9 cellular contexts compared by ENCODE assay signal in genomic region chr1:43704838-43705237, GRCh38. TPM values are rescaled to one million over a fixed set of nuclear protein-coding genes. Genes with fewer than 3 reads are reported as not detected.
DNase-seq lines count a peak whose midpoint lies in the region; TF ChIP-seq lines count a peak whose summit lies in the region.
"Had no signal": no experiment of that assay in that cellular context is flagged by ENCODE, and none has a peak within 500 bp of the region (broad histone marks: within the 10 kb centered on the region; RNA-seq: fewer than 3 reads in every experiment).

No MANE protein-coding gene starts in this region.

- no peaks in the 10 kb centered on the region for H3K9me3 ChIP-seq in osteoblast (ENCODE audit: low read depth, low read length)

- peak; percentile 59 for DNase-seq in activated CD4-positive, alpha-beta T cell treated with anti-CD3 and anti-CD28 coated beads, Interleukin-2, amount 10 ng/mL, durations not matched to agents 24 days and 14 days
- no peak for DNase-seq in activated CD4-positive, alpha-beta T cell treated with anti-CD3 and anti-CD28 coated beads, Interleukin-2, amount 50 U/mL, for 1 hour
- peak; percentile 43 for DNase-seq in astrocyte of the spinal cord (ENCODE audit: low read depth, low spot score)
- DNase-seq in osteoblast (ENCODE audit: insufficient read length, low spot score, missing footprints), result no peak
- DNase-seq in kidney tubule cell (ENCODE audit: low spot score), result no peak
- DNase-seq in NCI-H2171 treated with DMSO at 0.1 percent for 48 hours (lab: John Stamatoyannopoulos, UW), result no peak
- DNase-seq in activated gamma-delta T cell (lab: John Stamatoyannopoulos, UW), result no peak

- TF ChIP-seq CTCF in KMS-11 (conservative IDR thresholded peaks at IDR 0.05; ENCODE audit: low read depth, low read length), result peak; percentile 36; the same call in 1 of the 2 replicates
- peak; percentile 25 for TF ChIP-seq CTCF in astrocyte of the spinal cord (IDR thresholded peaks at IDR 0.05; ENCODE audit: low read depth, low read length)
- TF ChIP-seq CTCF in osteoblast (IDR thresholded peaks at IDR 0.05; ENCODE audit: extremely low read depth, low read depth, low read length), result peak; percentile 53

- H4K20me1 ChIP-seq in KMS-11 (ENCODE audit: insufficient read depth) (no peaks in the 10 kb centered on the region), osteoblast (ENCODE audit: insufficient read depth, low read length) (peaks cover 8% of the 10 kb centered on the region)

- H3K79me2 ChIP-seq in KMS-11 (ENCODE audit: insufficient read depth, low read depth) (peaks cover 26% of the 10 kb centered on the region), osteoblast (ENCODE audit: insufficient read depth, low read length) (peaks cover 27% of the 10 kb centered on the region)

- H3K27me3 ChIP-seq in KMS-11 (ENCODE audit: insufficient read depth, low read depth), result no peaks in the 10 kb centered on the region
- H3K27me3 ChIP-seq in osteoblast (ENCODE audit: insufficient read depth, low read length), result no peaks in the 10 kb centered on the region

- no peak overlapping the region for H3K9ac ChIP-seq in KMS-11

- in situ Hi-C loops in astrocyte of the spinal cord (cut with HindIII; ENCODE audit: low sequenced_read_pairs), result no loop called here

- H3K9me3 Mint-ChIP-seq in activated CD4-positive, alpha-beta T cell treated with anti-CD3 and anti-CD28 coated beads, Interleukin-2, amount 10 ng/mL, durations not matched to agents 24 days and 14 days, result no peaks in the 10 kb centered on the region
- H3K9me3 Mint-ChIP-seq: stimulated activated effector memory CD8-positive, alpha-beta T cell treated with anti-CD3 and anti-CD28 coated beads, Interleukin-12 subunit alpha, Interleukin-12 subunit beta, amount 100 ng/mL, for 72 hours had no signal

- H3K27ac Mint-ChIP-seq in activated CD4-positive, alpha-beta T cell treated with anti-CD3 and anti-CD28 coated beads, Interleukin-2, amount 10 ng/mL, durations not matched to agents 24 days and 14 days, result peak overlapping the region; percentile 42
- H3K27ac Mint-ChIP-seq: stimulated activated effector memory CD8-positive, alpha-beta T cell treated with anti-CD3 and anti-CD28 coated beads, Interleukin-12 subunit alpha, Interleukin-12 subunit beta, amount 100 ng/mL, for 72 hours had no signal

- no peak overlapping the region for H2AFZ ChIP-seq in KMS-11 (ENCODE audit: low read depth)
- no peak overlapping the region for H2AFZ ChIP-seq in osteoblast (ENCODE audit: low read length)

- H3K27ac ChIP-seq in KMS-11, result no peak overlapping the region
- H3K27ac ChIP-seq in osteoblast (ENCODE audit: low read depth, low read length), result no peak overlapping the region

- H3K4me1 Mint-ChIP-seq in activated CD4-positive, alpha-beta T cell treated with anti-CD3 and anti-CD28 coated beads, Interleukin-2, amount 10 ng/mL, durations not matched to agents 24 days and 14 days, result peaks cover 23% of the 10 kb centered on the region

- no peak overlapping the region for H3K4me3 ChIP-seq in KMS-11 (IDR thresholded peaks at IDR 0.05; ENCODE audit: insufficient read depth, low read depth, low read length)
- no peak overlapping the region for H3K4me3 ChIP-seq in astrocyte of the spinal cord (ENCODE audit: low read depth, low read length)
- no peak overlapping the region for H3K4me3 ChIP-seq in osteoblast (ENCODE audit: insufficient read depth, low read length)

- H3K4me1 ChIP-seq in KMS-11 (ENCODE audit: low read depth, poor library complexity, severe bottlenecking), result peaks cover 20% of the 10 kb centered on the region
- H3K4me1 ChIP-seq in osteoblast (ENCODE audit: insufficient read depth, low read length), result peaks cover 29% of the 10 kb centered on the region

- peaks cover 35% of the 10 kb centered on the region for H3K36me3 Mint-ChIP-seq in activated CD4-positive, alpha-beta T cell treated with anti-CD3 and anti-CD28 coated beads, Interleukin-2, amount 10 ng/mL, durations not matched to agents 24 days and 14 days (ENCODE audit: low read depth)

- H3K36me3 ChIP-seq in KMS-11 (ENCODE audit: insufficient read depth) (no peaks in the 10 kb centered on the region), osteoblast (ENCODE audit: insufficient read depth, low read length) (peaks cover 52% of the 10 kb centered on the region)

- H3K4me2 ChIP-seq in KMS-11 (no peak overlapping the region), osteoblast (ENCODE audit: insufficient read depth, low read length) (no peak overlapping the region)

- intact Hi-C loops in activated CD4-positive, alpha-beta T cell treated with anti-CD3 and anti-CD28 coated beads, Interleukin-2, amount 10 ng/mL, durations not matched to agents 24 days and 14 days (cut with micrococcal nuclease), result loop anchor here (5.0 kb wide), 1 partner anchor 227 kb away; the partner anchor contains the start of gene ARTN

- H3K4me3 Mint-ChIP-seq in activated CD4-positive, alpha-beta T cell treated with anti-CD3 and anti-CD28 coated beads, Interleukin-2, amount 10 ng/mL, durations not matched to agents 24 days and 14 days, result peak overlapping the region; percentile 40

- H3K27me3 Mint-ChIP-seq in activated CD4-positive, alpha-beta T cell treated with anti-CD3 and anti-CD28 coated beads, Interleukin-2, amount 10 ng/mL, durations not matched to agents 24 days and 14 days, result no peaks in the 10 kb centered on the region

RNA-seq across cellular contexts. Expression of gene ST3GAL3, which starts 2.5 kb away (rescaled TPM):
- total RNA-seq in activated CD4-positive, alpha-beta T cell treated with anti-CD3 and anti-CD28 coated beads, Interleukin-2, amount 10 ng/mL, durations not matched to agents 24 days and 14 days, result 18.1 and 20.7 TPM in 2 replicates
- 18.0 and 18.5 TPM in 2 replicates for total RNA-seq in osteoblast

RNA-seq across cellular contexts. Expression of gene KDM4A, which starts 54.9 kb away (rescaled TPM):
- 25.3 and 27.0 TPM in 2 replicates for total RNA-seq in activated CD4-positive, alpha-beta T cell treated with anti-CD3 and anti-CD28 coated beads, Interleukin-2, amount 10 ng/mL, durations not matched to agents 24 days and 14 days
- total RNA-seq in osteoblast, result 47.0 and 47.4 TPM in 2 replicates

Comparison
In these comparisons a context has a peak if more than half of its experiments do, and no peak if none do; other contexts are left out.
1. DNase-seq: peak in activated CD4-positive, alpha-beta T cell treated with anti-CD3 and anti-CD28 coated beads, Interleukin-2, amount 10 ng/mL, durations not matched to agents 24 days and 14 days (single experiment) and astrocyte of the spinal cord (single experiment); none in activated CD4-positive, alpha-beta T cell treated with anti-CD3 and anti-CD28 coated beads, Interleukin-2, amount 50 U/mL, for 1 hour (single experiment), osteoblast (single experiment), kidney tubule cell (single experiment), NCI-H2171 treated with DMSO at 0.1 percent for 48 hours (single experiment) and activated gamma-delta T cell (single experiment).
2. Peak in every context shown above with its lines, with median percentiles within 50 percentile points of each other: CTCF ChIP-seq.